ENCODE assay signal across 17 cellular contexts in the genomic region with DNA sequence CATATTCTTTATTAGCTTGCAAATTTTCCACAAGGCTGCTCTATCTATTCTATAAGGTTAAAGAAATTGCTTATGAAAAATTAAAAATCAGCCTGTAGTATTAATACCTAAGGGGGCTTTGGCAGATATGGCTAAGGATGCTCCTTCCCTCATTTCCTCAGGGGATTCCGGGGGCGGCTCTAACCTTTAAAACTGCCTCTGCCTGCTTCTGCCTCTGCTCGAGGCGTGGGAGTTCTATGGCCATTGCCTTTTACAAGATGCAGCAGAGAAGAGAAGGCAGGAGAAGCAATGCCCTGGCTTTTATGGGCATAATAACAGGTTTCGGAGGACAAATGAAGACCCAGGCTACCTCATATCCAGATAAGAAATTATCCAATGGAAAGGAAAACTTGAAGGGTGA. TPM values are rescaled to one million over a fixed set of nuclear protein-coding genes. Genes with fewer than 3 reads are reported as not detected.
DNase-seq lines count a peak whose midpoint lies in the region; ATAC-seq and TF ChIP-seq lines count a peak whose summit lies in the region.
"Had no signal": no experiment of that assay in that cellular context is flagged by ENCODE, and none has a peak within 500 bp of the region (broad histone marks: within the 10 kb centered on the region; RNA-seq: fewer than 3 reads in every experiment).

No MANE protein-coding gene starts in this region.

- H3K4me3 Mint-ChIP-seq in osteocyte (ENCODE audit: unreplicated experiment) (no peak overlapping the region), immature natural killer cell (no peak overlapping the region)
- H3K4me3 Mint-ChIP-seq: CD4-positive, alpha-beta memory T cell; GM23338; H9; HFFc6 had no signal

- H3K27me3 ChIP-seq in hepatocyte = no peaks in the 10 kb centered on the region

- DNase-seq in NCI-H2227 (lab: John Stamatoyannopoulos, UW; ENCODE audit: unreplicated experiment) (peak; percentile 26), NCI-H69 (lab: John Stamatoyannopoulos, UW) (peak; percentile 2), islet precursor cell (peak; percentile 54), osteocyte (ENCODE audit: extremely low spot score, unreplicated experiment) (peak; percentile 56), immature natural killer cell (no peak), hepatocyte (ENCODE audit: low spot score) (no peak), activated gamma-delta T cell (lab: John Stamatoyannopoulos, UW) (no peak)
- DNase-seq: C1 segment of cervical spinal cord; Calu3; CD4-positive, alpha-beta memory T cell; COR-L47; DND-41; HFFc6 had no signal

- TF ChIP-seq CTCF in osteocyte (IDR thresholded peaks at IDR 0.05) = no peak
- TF ChIP-seq CTCF in hepatocyte (IDR thresholded peaks at IDR 0.05; ENCODE audit: poor library complexity) = no peak

- no peaks in the 10 kb centered on the region for H3K27me3 Mint-ChIP-seq in osteocyte (ENCODE audit: unreplicated experiment)
- H3K27me3 Mint-ChIP-seq in immature natural killer cell (ENCODE audit: low read depth in 3 of 3) = peaks cover 0 to 6% (median 5%) of the 10 kb centered on the region in 3 donors
- H3K27me3 Mint-ChIP-seq: CD4-positive, alpha-beta memory T cell had no signal

- no peak overlapping the region for H2AFZ ChIP-seq in hepatocyte

- H3K9me3 Mint-ChIP-seq in osteocyte (ENCODE audit: unreplicated experiment) (peaks cover 8% of the 10 kb centered on the region), immature natural killer cell (no peaks in the 10 kb centered on the region)
- H3K9me3 Mint-ChIP-seq: CD4-positive, alpha-beta memory T cell had no signal

- no peak overlapping the region for H3K27ac ChIP-seq in hepatocyte

- H3K9me3 ChIP-seq in hepatocyte (ENCODE audit: low read depth) = no peaks in the 10 kb centered on the region

- H3K4me2 ChIP-seq in hepatocyte = no peak overlapping the region

- peaks cover 3% of the 10 kb centered on the region for H3K4me1 ChIP-seq in hepatocyte (ENCODE audit: insufficient read depth)

- no peaks in the 10 kb centered on the region for H3K9me2 ChIP-seq in hepatocyte (replicated peaks; ENCODE audit: insufficient read depth)

- no peaks in the 10 kb centered on the region for H3K79me2 ChIP-seq in hepatocyte

- WGBS in hepatocyte (ENCODE audit: low lambda C conversion rate, missing lambda C conversion rate) = 71% methylated on average over 5 of the region's 5 CpGs

- H3K4me1 Mint-ChIP-seq in osteocyte (ENCODE audit: unreplicated experiment) = peaks cover 9% of the 10 kb centered on the region
- peaks cover 4 to 13% of the 10 kb centered on the region in 2 donors for H3K4me1 Mint-ChIP-seq in immature natural killer cell

- H3K4me3 ChIP-seq in hepatocyte = no peak overlapping the region
- H3K4me3 ChIP-seq: GM23338 had no signal

- H3K36me3 Mint-ChIP-seq in osteocyte (ENCODE audit: unreplicated experiment) (no peaks in the 10 kb centered on the region), immature natural killer cell (no peaks in the 10 kb centered on the region)
- H3K36me3 Mint-ChIP-seq: CD4-positive, alpha-beta memory T cell had no signal

- no peaks in the 10 kb centered on the region for H4K20me1 ChIP-seq in hepatocyte (ENCODE audit: insufficient read depth, poor library complexity, severe bottlenecking)

- H3K27ac Mint-ChIP-seq in osteocyte (ENCODE audit: unreplicated experiment) = no peak overlapping the region
- no peak overlapping the region for H3K27ac Mint-ChIP-seq in immature natural killer cell
- H3K27ac Mint-ChIP-seq: GM23338, HFFc6 had no signal

- no peak for ATAC-seq in GM21390 (IDR thresholded peaks at IDR 0.05; ENCODE audit: unreplicated experiment)
- ATAC-seq: HCT116 had no signal

- no peaks in the 10 kb centered on the region for H3K36me3 ChIP-seq in hepatocyte (replicated peaks; ENCODE audit: insufficient read depth, low read depth)

RNA-seq across cellular contexts. Expression of a gene that starts 8.6 kb away (rescaled TPM):
- total RNA-seq in osteocyte (13.2 and 13.8 TPM in 2 replicates), hepatocyte (43.6 and 43.7 TPM in 2 replicates)
- polyA plus RNA-seq in immature natural killer cell (10 to 100 TPM; 10.7 to 41.3 (median 28.8) TPM), hepatocyte (18.9 and 26.7 TPM in 2 replicates)

Comparison
In these comparisons a context has a peak if more than half of its experiments do, and no peak if none do; other contexts are left out.
1. DNase-seq: peak in NCI-H2227 (single experiment), NCI-H69 (single experiment), islet precursor cell (single experiment) and osteocyte (single experiment); none in immature natural killer cell (0 of 3), hepatocyte (single experiment) and activated gamma-delta T cell (single experiment).